ENCODE assay signal across 8 cellular contexts in genomic region chr13:28140433-28141125, GRCh38. TPM values are rescaled to one million over a fixed set of nuclear protein-coding genes. Genes with fewer than 3 reads are reported as not detected.
DNase-seq lines count a peak whose midpoint lies in the region; ATAC-seq and TF ChIP-seq lines count a peak whose summit lies in the region.

No MANE protein-coding gene starts in this region.

- H3K4me3 Mint-ChIP-seq in T-helper 1 cell treated with Interleukin-12 subunit alpha and Interleukin-12 subunit beta and Interleukin-4 antibody, amounts not matched to agents 30 μg/mL and 1 μg/mL, for 36 hours: peak overlapping the region; percentile 88
- H3K4me3 Mint-ChIP-seq in glutamatergic neuron (ENCODE audit: unreplicated experiment): peak overlapping the region; percentile 93
- H3K4me3 Mint-ChIP-seq in stimulated activated naive CD8-positive, alpha-beta T cell treated with anti-CD3 and anti-CD28 coated beads, Interleukin-15, amount 100 ng/mL, for 72 hours: peak overlapping the region; percentile 72 to 85

- H3K4me3 ChIP-seq in WI38 (ENCODE audit: low read depth, low read length): peak overlapping the region; percentile 92

- TF ChIP-seq CTCF in WI38 (IDR thresholded peaks at IDR 0.05; ENCODE audit: low read depth, low read length): no peak
- no peak for TF ChIP-seq CTCF in glutamatergic neuron (IDR thresholded peaks at IDR 0.05; ENCODE audit: partially characterized antibody, unreplicated experiment)

- ATAC-seq in stimulated activated naive CD8-positive, alpha-beta T cell treated with anti-CD3 and anti-CD28 coated beads, Interleukin-15, amount 100 ng/mL, for 72 hours: no peak

- no peak overlapping the region for H3K27ac Mint-ChIP-seq in T-helper 1 cell treated with Interleukin-12 subunit alpha and Interleukin-12 subunit beta and Interleukin-4 antibody, amounts not matched to agents 30 μg/mL and 1 μg/mL, for 36 hours
- peak overlapping the region; percentile 28 for H3K27ac Mint-ChIP-seq in glutamatergic neuron (ENCODE audit: unreplicated experiment)
- H3K27ac Mint-ChIP-seq in stimulated activated naive CD8-positive, alpha-beta T cell treated with anti-CD3 and anti-CD28 coated beads, Interleukin-15, amount 100 ng/mL, for 72 hours: peak overlapping the region in 1 of 2 donors; percentile 27

- no peaks in the 10 kb centered on the region for H3K9me3 Mint-ChIP-seq in T-helper 1 cell treated with Interleukin-12 subunit alpha and Interleukin-12 subunit beta and Interleukin-4 antibody, amounts not matched to agents 30 μg/mL and 1 μg/mL, for 36 hours
- H3K9me3 Mint-ChIP-seq in glutamatergic neuron (ENCODE audit: unreplicated experiment): peaks cover 6% of the 10 kb centered on the region
- no peaks in the 10 kb centered on the region for H3K9me3 Mint-ChIP-seq in stimulated activated naive CD8-positive, alpha-beta T cell treated with anti-CD3 and anti-CD28 coated beads, Interleukin-15, amount 100 ng/mL, for 72 hours

- no peaks in the 10 kb centered on the region for H3K27me3 Mint-ChIP-seq in T-helper 1 cell treated with Interleukin-12 subunit alpha and Interleukin-12 subunit beta and Interleukin-4 antibody, amounts not matched to agents 30 μg/mL and 1 μg/mL, for 36 hours (ENCODE audit: low read depth)
- H3K27me3 Mint-ChIP-seq in glutamatergic neuron (ENCODE audit: unreplicated experiment): peaks cover 6% of the 10 kb centered on the region
- H3K27me3 Mint-ChIP-seq in stimulated activated naive CD8-positive, alpha-beta T cell treated with anti-CD3 and anti-CD28 coated beads, Interleukin-15, amount 100 ng/mL, for 72 hours: no peaks in the 10 kb centered on the region

- DNase-seq in T-helper 1 cell: no peak
- DNase-seq in glutamatergic neuron: no peak
- DNase-seq in stimulated activated naive CD8-positive, alpha-beta T cell treated with anti-CD3 and anti-CD28 coated beads, Interleukin-15, amount 100 ng/mL, for 72 hours: no peak
- no peak for DNase-seq in DMS153 (lab: John Stamatoyannopoulos, UW)
- DNase-seq in NCI-H526 (lab: John Stamatoyannopoulos, UW): no peak
- DNase-seq in GOT3 (lab: John Stamatoyannopoulos, UW): no peak

- H3K4me1 Mint-ChIP-seq in T-helper 1 cell treated with Interleukin-12 subunit alpha and Interleukin-12 subunit beta and Interleukin-4 antibody, amounts not matched to agents 30 μg/mL and 1 μg/mL, for 36 hours (ENCODE audit: low read depth): peaks cover 31% of the 10 kb centered on the region
- H3K4me1 Mint-ChIP-seq in glutamatergic neuron (ENCODE audit: low read depth, unreplicated experiment): peaks cover 16% of the 10 kb centered on the region
- H3K4me1 Mint-ChIP-seq in stimulated activated naive CD8-positive, alpha-beta T cell treated with anti-CD3 and anti-CD28 coated beads, Interleukin-15, amount 100 ng/mL, for 72 hours: peaks cover 47% of the 10 kb centered on the region

- H3K36me3 Mint-ChIP-seq in T-helper 1 cell treated with Interleukin-12 subunit alpha and Interleukin-12 subunit beta and Interleukin-4 antibody, amounts not matched to agents 30 μg/mL and 1 μg/mL, for 36 hours (ENCODE audit: low read depth): peaks cover 5% of the 10 kb centered on the region
- no peaks in the 10 kb centered on the region for H3K36me3 Mint-ChIP-seq in glutamatergic neuron (ENCODE audit: unreplicated experiment)

RNA-seq across cellular contexts. Expression of gene PAN3, which starts 2.2 kb away (rescaled TPM):
- 27.4 TPM for total RNA-seq in glutamatergic neuron (ENCODE audit: unreplicated experiment)

RNA-seq across cellular contexts. Expression of gene FLT3, which starts 40.2 kb away (rescaled TPM):
- not detected for total RNA-seq in glutamatergic neuron (ENCODE audit: unreplicated experiment)
